In genomic region chr6:98833101-98834059, GRCh38 we compare ENCODE assay signal across 8 cellular contexts. TPM values are rescaled to one million over a fixed set of nuclear protein-coding genes. Genes with fewer than 3 reads are reported as not detected.
DNase-seq lines count a peak whose midpoint lies in the region; ATAC-seq, FAIRE-seq and TF ChIP-seq lines count a peak whose summit lies in the region.

No MANE protein-coding gene starts in this region.

- no peak for DNase-seq in AG04449 (ENCODE audit: low read depth, low spot score)
- DNase-seq in GM13976 (ENCODE audit: low spot score): peak; percentile 53
- DNase-seq in NCI-H2107 (lab: John Stamatoyannopoulos, UW): peak; percentile 43
- peak in 1 of 2 donors; percentile 48 for DNase-seq in activated naive CD4-positive, alpha-beta T cell treated with anti-CD3 and anti-CD28 coated beads, Interleukin-2, amount 50 U/mL, for 72 hours (ENCODE audit: low spot score in 2 of 2)
- peak; percentile 63 for DNase-seq in left ventricle myocardium superior
- DNase-seq in trophoblast cell: peak in 1 of 2 donors; percentile 42
- no peak for DNase-seq in urothelium cell line (ENCODE audit: low spot score)

- no peak overlapping the region for H4K8ac ChIP-seq in trophoblast cell (ENCODE audit: low read depth, low read length)

- H3K4me1 ChIP-seq in trophoblast cell (ENCODE audit: control insufficient read depth in 1 of 2, insufficient read depth in 2 of 2, low read length in 2 of 2): peaks cover 15 to 29% of the 10 kb centered on the region in 2 experiments

- no CpG with 5 or more reads among the region's 66 CpGs for WGBS in trophoblast cell (ENCODE audit: extremely low coverage, insufficient coverage, insufficient read length)

- H4K12ac ChIP-seq in trophoblast cell (ENCODE audit: low read depth, low read length): no peak overlapping the region

- no peak overlapping the region for H3K27ac Mint-ChIP-seq in activated naive CD4-positive, alpha-beta T cell treated with anti-CD3 and anti-CD28 coated beads, Interleukin-2, amount 50 U/mL, for 72 hours

- no peak overlapping the region for H3K14ac ChIP-seq in trophoblast cell (ENCODE audit: low read length)

- H3K4me2 ChIP-seq in trophoblast cell (ENCODE audit: low read length): peak overlapping the region; percentile 77

- POLR2A ChIA-PET in AG04449 (lab: Yijun Ruan, JAX): interaction anchor here (0.6 kb wide), 1 partner anchor 27 kb away, joined by 8 read pairs; no protein-coding TSS in a partner anchor

- no peak overlapping the region for H3K23ac ChIP-seq in trophoblast cell (ENCODE audit: low read length)

- H3K27ac ChIP-seq in trophoblast cell (ENCODE audit: low read depth, low read length): no peak overlapping the region

- in situ Hi-C loops in GM13976 (cut with MboI; ENCODE audit: low sequenced_read_pairs, unreplicated experiment): loop anchor here (25.0 kb wide), 2 partner anchors 279 to 1321 kb away; no protein-coding TSS in a partner anchor

- peaks cover 11 to 19% of the 10 kb centered on the region in 2 donors for H3K36me3 Mint-ChIP-seq in activated naive CD4-positive, alpha-beta T cell treated with anti-CD3 and anti-CD28 coated beads, Interleukin-2, amount 50 U/mL, for 72 hours

- ATAC-seq in activated naive CD4-positive, alpha-beta T cell treated with anti-CD3 and anti-CD28 coated beads, Interleukin-2, amount 50 U/mL, for 72 hours: peak; percentile 3 to 54
- ATAC-seq in left ventricle myocardium superior (peak; percentile 84), HG02571 (IDR thresholded peaks at IDR 0.05; ENCODE audit: unreplicated experiment) (no peak)

- H3K27me3 ChIP-seq in trophoblast cell (ENCODE audit: insufficient read depth, low read length): peaks cover 68% of the 10 kb centered on the region

- peaks cover 4% of the 10 kb centered on the region for H3K9me3 ChIP-seq in trophoblast cell (ENCODE audit: insufficient read depth, low read depth, low read length)

- H2AK5ac ChIP-seq in trophoblast cell (ENCODE audit: low read length): no peak overlapping the region

- H2BK12ac ChIP-seq in trophoblast cell (ENCODE audit: low read length): no peak overlapping the region

- no peak overlapping the region for H3K18ac ChIP-seq in trophoblast cell (ENCODE audit: low read length)

- H3K9me3 Mint-ChIP-seq in activated naive CD4-positive, alpha-beta T cell treated with anti-CD3 and anti-CD28 coated beads, Interleukin-2, amount 50 U/mL, for 72 hours: no peaks in the 10 kb centered on the region

- no peaks in the 10 kb centered on the region for H3K79me2 ChIP-seq in trophoblast cell (ENCODE audit: control insufficient read depth, insufficient read depth, low read length, poor library complexity)

- CTCF ChIA-PET in AG04449 (lab: Yijun Ruan, JAX): interaction anchor here (1.2 kb wide), 1 partner anchor 286 kb away, joined by 3 read pairs; no protein-coding TSS in a partner anchor

- TF ChIP-seq CTCF in AG04449 (IDR thresholded peaks at IDR 0.05; ENCODE audit: insufficient read depth, low read length, missing control alignments) (no peak), GM13976 (IDR thresholded peaks at IDR 0.05; ENCODE audit: borderline replicate concordance, control extremely low read depth, extremely low read depth, insufficient read depth, missing control alignments) (no peak)

- no peak overlapping the region for H3K9ac ChIP-seq in trophoblast cell (ENCODE audit: low read length)

- H3K4ac ChIP-seq in trophoblast cell (ENCODE audit: low read depth, low read length): no peak overlapping the region

- no peaks in the 10 kb centered on the region for H3K79me1 ChIP-seq in trophoblast cell (ENCODE audit: low read length)

- intact Hi-C loops in left ventricle myocardium superior (cut with micrococcal nuclease): no loop called here

- H4K91ac ChIP-seq in trophoblast cell (ENCODE audit: low read depth, low read length): no peak overlapping the region

- no peak overlapping the region for H2BK5ac ChIP-seq in trophoblast cell (ENCODE audit: low read depth, low read length, poor library complexity)

- H3K36me3 ChIP-seq in trophoblast cell (ENCODE audit: control insufficient read depth in 1 of 2, insufficient read depth in 2 of 2, low read length in 2 of 2): no peaks in the 10 kb centered on the region

- no peak overlapping the region for H2AFZ ChIP-seq in trophoblast cell (ENCODE audit: insufficient read depth, low read length, poor library complexity)

- no peak overlapping the region for H2BK120ac ChIP-seq in trophoblast cell (ENCODE audit: insufficient read depth, low read length, poor library complexity)

- FAIRE-seq in urothelium cell line (lab: Jason Lieb, UNC): no peak

- H3K4me3 ChIP-seq in AG04449 (ENCODE audit: low read depth, low read length) (peak overlapping the region; percentile 59), trophoblast cell (ENCODE audit: low read depth, low read length) (peak overlapping the region; percentile 28)

RNA-seq across cellular contexts. Expression of gene POU3F2, which starts 1.0 kb away (rescaled TPM):
- total RNA-seq in activated naive CD4-positive, alpha-beta T cell treated with anti-CD3 and anti-CD28 coated beads, Interleukin-2, amount 50 U/mL, for 72 hours: not detected
- not detected for total RNA-seq in left ventricle myocardium superior
- 0.01 TPM in 1 of 2 replicates, not detected in the other for polyA plus RNA-seq in trophoblast cell (2013)

Comparison
In these comparisons a context has a peak if more than half of its experiments do, and no peak if none do; other contexts are left out.
1. DNase-seq: peak in GM13976 (single experiment), NCI-H2107 (single experiment) and left ventricle myocardium superior (single experiment); none in AG04449 (single experiment) and urothelium cell line (single experiment).